ENCODE assay signal across 15 cellular contexts in the genomic region with DNA sequence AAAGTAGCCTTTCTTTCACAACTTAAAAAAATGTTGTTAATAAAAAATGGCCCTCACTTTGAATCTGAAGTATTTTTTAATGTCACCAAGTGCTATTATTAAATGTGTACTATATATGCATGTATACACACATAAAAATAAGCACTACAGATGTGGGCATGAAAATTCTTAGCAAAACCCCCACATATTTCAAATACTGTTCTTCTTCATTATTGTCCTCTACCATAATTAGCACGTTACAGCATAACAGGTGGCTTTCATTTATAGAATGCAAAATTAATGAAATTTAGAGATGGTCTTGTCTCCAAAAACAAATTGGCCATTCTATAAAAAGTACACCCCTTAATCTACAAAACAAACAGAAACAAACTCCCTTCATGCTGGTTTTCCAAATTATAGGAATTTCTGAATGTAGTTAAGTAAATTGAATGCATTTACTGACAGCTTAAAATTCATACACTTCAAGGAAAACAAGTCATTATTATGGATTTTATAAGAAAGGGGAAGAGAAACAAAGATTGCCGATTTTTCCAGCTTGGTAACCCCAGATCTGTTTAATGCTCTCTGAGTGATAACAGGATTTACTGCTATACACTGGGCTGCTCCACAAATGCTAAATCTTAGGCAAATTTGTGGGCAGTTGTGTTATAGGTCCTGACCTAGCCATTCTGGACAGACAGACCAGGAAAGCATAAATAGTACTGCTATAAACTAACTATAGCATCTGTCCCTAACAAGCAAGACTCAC.
A peak's percentile ranks its signal among the peaks of the same experiment; 100 is the strongest.
DNase-seq lines count a peak whose midpoint lies in the region; ATAC-seq, FAIRE-seq and TF ChIP-seq lines count a peak whose summit lies in the region.
"Had no signal": no experiment of that assay in that cellular context is flagged by ENCODE, and none has a peak within 500 bp of the region (broad histone marks: within the 10 kb centered on the region; RNA-seq: fewer than 3 reads in every experiment).

No MANE protein-coding gene starts in this region.

- peaks cover 79% of the 10 kb centered on the region for H3K79me2 ChIP-seq in hepatocyte

- H3K36me3 ChIP-seq in IMR-90 (ENCODE audit: control insufficient read depth, insufficient read depth, low read length) = no peaks in the 10 kb centered on the region
- no peaks in the 10 kb centered on the region for H3K36me3 ChIP-seq in hepatocyte (replicated peaks; ENCODE audit: insufficient read depth, low read depth)
- H3K36me3 ChIP-seq: esophagus squamous epithelium, thyroid gland had no signal

- H2BK120ac ChIP-seq in IMR-90 (ENCODE audit: low read depth, low read length) = peak overlapping the region; percentile 52; the same call in 1 of the 2 replicates

- no peaks in the 10 kb centered on the region for H3K9me3 ChIP-seq in A549
- no peaks in the 10 kb centered on the region for H3K9me3 ChIP-seq in IMR-90 (ENCODE audit: control insufficient read depth, insufficient read depth, low read length)
- H3K9me3 ChIP-seq in hepatocyte (ENCODE audit: low read depth) = no peaks in the 10 kb centered on the region
- H3K9me3 ChIP-seq: esophagus squamous epithelium, thyroid gland had no signal

- 86% methylated on average over 2 of the region's 2 CpGs for WGBS in A549 (ENCODE audit: missing lambda C conversion rate)
- no CpG with 5 or more reads among the region's 2 CpGs for WGBS in IMR-90 (ENCODE audit: extremely low coverage in 2 of 2, insufficient read length in 1 of 2), 2 experiments
- 68% methylated on average over 2 of the region's 2 CpGs for WGBS in hepatocyte (ENCODE audit: low lambda C conversion rate, missing lambda C conversion rate)

- H3K4me2 ChIP-seq in A549 = peak overlapping the region; percentile 92; the same call in 1 of the 3 replicates
- no peak overlapping the region for H3K4me2 ChIP-seq in IMR-90 (ENCODE audit: low read depth, low read length)
- H3K4me2 ChIP-seq in hepatocyte = no peak overlapping the region

- peaks cover 39% of the 10 kb centered on the region; the same call in 1 of the 2 replicates for H4K20me1 ChIP-seq in IMR-90 (ENCODE audit: insufficient read depth, low read length)
- H4K20me1 ChIP-seq in hepatocyte (ENCODE audit: insufficient read depth, poor library complexity, severe bottlenecking) = no peaks in the 10 kb centered on the region

- no peak for TF ChIP-seq CTCF in A549 (IDR thresholded peaks at IDR 0.05)
- no peak for TF ChIP-seq CTCF in IMR-90 (conservative IDR thresholded peaks at IDR 0.05; ENCODE audit: low read depth, low read length)
- no peak for TF ChIP-seq CTCF in WI38 (IDR thresholded peaks at IDR 0.05; ENCODE audit: low read depth, low read length)
- TF ChIP-seq CTCF in hepatocyte (IDR thresholded peaks at IDR 0.05; ENCODE audit: poor library complexity) = no peak

- H2BK20ac ChIP-seq in IMR-90 (ENCODE audit: low read depth, low read length) = no peak overlapping the region

- H3K27ac Mint-ChIP-seq in activated CD4-positive, alpha-beta memory T cell treated with anti-CD3 and anti-CD28 coated beads for 36 hours = no peak overlapping the region
- H3K27ac Mint-ChIP-seq: activated naive CD4-positive, alpha-beta T cell treated with anti-CD3 and anti-CD28 coated beads for 36 hours; IgD-negative memory B cell had no signal

- H3K4me3 Mint-ChIP-seq in activated CD4-positive, alpha-beta memory T cell treated with anti-CD3 and anti-CD28 coated beads for 36 hours = no peak overlapping the region
- H3K4me3 Mint-ChIP-seq: activated naive CD4-positive, alpha-beta T cell treated with anti-CD3 and anti-CD28 coated beads for 36 hours; IgD-negative memory B cell had no signal

- no peaks in the 10 kb centered on the region for H3K9me2 ChIP-seq in hepatocyte (replicated peaks; ENCODE audit: insufficient read depth)

- TF ChIP-seq POLR2A in A549 (IDR thresholded peaks at IDR 0.05; ENCODE audit: low read length) (no peak), IMR-90 (IDR thresholded peaks at IDR 0.05; ENCODE audit: low read depth, low read length) (no peak)

- no TSS peak for BruUV-seq in IMR-90 (replicated peaks; lab: Mats Ljungman, UMichigan)

- no peak for TF ChIP-seq RAD21 in A549 (conservative IDR thresholded peaks at IDR 0.05 in 1 of 2, IDR thresholded peaks at IDR 0.05 in 1 of 2)
- no peak for TF ChIP-seq RAD21 in IMR-90 (IDR thresholded peaks at IDR 0.05; ENCODE audit: low read length)

- POLR2A ChIA-PET in A549 (lab: Yijun Ruan, JAX) = interaction anchor here (2.8 kb wide), 1 partner anchor 71 kb away, joined by 18 read pairs; no protein-coding TSS in a partner anchor
- POLR2A ChIA-PET in IMR-90 (lab: Charles Lee; ENCODE audit: unreplicated experiment) = no interaction called here
- POLR2A ChIA-PET in activated CD4-positive, alpha-beta memory T cell treated with anti-CD3 and anti-CD28 coated beads for 36 hours (lab: Charles Lee) = no interaction called here

- peaks cover 11% of the 10 kb centered on the region for H3K9me1 ChIP-seq in IMR-90 (ENCODE audit: insufficient read depth, low read length)

- no peak overlapping the region for H4K8ac ChIP-seq in IMR-90 (ENCODE audit: low read depth in 2 of 2, low read length in 2 of 2)

- CTCF ChIA-PET in A549 (lab: Yijun Ruan, JAX) (interaction anchor here (0.8 to 3.1 kb wide), 4 partner anchors 13 to 53 kb away, joined by 3 to 14 read pairs (median 4); no protein-coding TSS in a partner anchor), IMR-90 (lab: Yijun Ruan, JAX) (no interaction called here)
- CTCF ChIA-PET in activated CD4-positive, alpha-beta memory T cell treated with anti-CD3 and anti-CD28 coated beads for 36 hours (lab: Charles Lee) = interaction anchor here (1.2 to 1.5 kb wide), 2 partner anchors 15 to 26 kb away, joined by 3 to 5 read pairs; no protein-coding TSS in a partner anchor

- no peak overlapping the region for H3K9ac ChIP-seq in IMR-90 (ENCODE audit: low read depth, low read length)

- H3K4ac ChIP-seq in IMR-90 (ENCODE audit: low read depth, low read length) = peak overlapping the region; percentile 64; the same call in 1 of the 2 replicates

- H4K5ac ChIP-seq in IMR-90 (ENCODE audit: low read depth, low read length) = no peak overlapping the region

- H3K4me3 ChIP-seq in A549 (no peak overlapping the region), IMR-90 (ENCODE audit: insufficient read depth, low read depth, low read length) (no peak overlapping the region), WI38 (ENCODE audit: low read depth, low read length) (peak overlapping the region; percentile 44), hepatocyte (no peak overlapping the region)
- H3K4me3 ChIP-seq: esophagus squamous epithelium, thyroid gland had no signal

- H2AK5ac ChIP-seq in IMR-90 (ENCODE audit: low read depth, low read length) = no peak overlapping the region

- no peak for FAIRE-seq in A549 (lab: Jason Lieb, UNC)

- no peak overlapping the region for H2AK9ac ChIP-seq in IMR-90 (replicated peaks; ENCODE audit: low read depth, low read length, poor library complexity)

- peak overlapping the region; percentile 50 for H3K14ac ChIP-seq in IMR-90 (replicated peaks; ENCODE audit: low read depth, low read length)

- peak overlapping the region; percentile 49; the same call in 1 of the 3 replicates for H2BK15ac ChIP-seq in IMR-90 (ENCODE audit: low read depth, low read length)

- in situ Hi-C loops in IMR-90 (cut with MboI; ENCODE audit: low sequenced_read_pairs) = no loop called here

- H3K4me1 ChIP-seq in A549 = peaks cover 48% of the 10 kb centered on the region
- H3K4me1 ChIP-seq in IMR-90 (ENCODE audit: control insufficient read depth, insufficient read depth, low read length) = peaks cover 14% of the 10 kb centered on the region
- H3K4me1 ChIP-seq in hepatocyte (ENCODE audit: insufficient read depth) = peaks cover 52% of the 10 kb centered on the region

- ATAC-seq in A549 (no peak), IMR-90 (ENCODE audit: low read depth) (no peak)

- H3K27me3 Mint-ChIP-seq in activated CD4-positive, alpha-beta memory T cell treated with anti-CD3 and anti-CD28 coated beads for 36 hours = no peaks in the 10 kb centered on the region

- peaks cover 27 to 68% of the 10 kb centered on the region in 2 experiments for H3K79me1 ChIP-seq in IMR-90 (ENCODE audit: low read depth in 1 of 2, low read length in 2 of 2)

- no peak overlapping the region for H3K56ac ChIP-seq in IMR-90 (ENCODE audit: extremely low read depth, insufficient read depth, low read length)

- dilution Hi-C loops in IMR-90 (cut with HindIII; ENCODE audit: low sequenced_read_pairs, unreplicated experiment) = no loop called here

- no peaks in the 10 kb centered on the region for H3K36me3 Mint-ChIP-seq in activated CD4-positive, alpha-beta memory T cell treated with anti-CD3 and anti-CD28 coated beads for 36 hours

- H3K27ac ChIP-seq in A549 (peak overlapping the region in 1 of 2 experiments; percentile 63; a peak in 1 of 6 replicates), IMR-90 (ENCODE audit: insufficient read depth, low read length) (no peak overlapping the region), hepatocyte (peak overlapping the region; percentile 68)
- H3K27ac ChIP-seq: thyroid gland had no signal

- no peaks in the 10 kb centered on the region for H3K27me3 ChIP-seq in IMR-90 (ENCODE audit: control insufficient read depth, insufficient read depth, low read length)
- no peaks in the 10 kb centered on the region for H3K27me3 ChIP-seq in hepatocyte
- H3K27me3 ChIP-seq: esophagus squamous epithelium, thyroid gland had no signal

- no peak overlapping the region for H2BK5ac ChIP-seq in IMR-90 (ENCODE audit: low read depth, low read length, poor library complexity, severe bottlenecking)

- no peak overlapping the region for H3K18ac ChIP-seq in IMR-90 (ENCODE audit: low read depth, low read length)

- 0 out of 2 replicates have a peak overlapping the region, but pooled peaks have one; percentile 45 for H4K91ac ChIP-seq in IMR-90 (ENCODE audit: insufficient read depth, low read depth, low read length)

- no peak for TF ChIP-seq EP300 in A549 (IDR thresholded peaks at IDR 0.05)

- DNase-seq in A549 (ENCODE audit: low read depth in 1 of 2, low spot score in 1 of 2) (no peak), IMR-90 (no peak), hepatocyte (ENCODE audit: low spot score) (no peak), SKM-1 (lab: John Stamatoyannopoulos, UW; ENCODE audit: unreplicated experiment) (no peak), NCI-H748 treated with DMSO at 0.1 percent for 48 hours (lab: John Stamatoyannopoulos, UW) (no peak), NCI-H2107 treated with DMSO at 0.1 percent for 48 hours (lab: John Stamatoyannopoulos, UW; ENCODE audit: unreplicated experiment) (no peak)
- DNase-seq in activated CD4-positive, alpha-beta memory T cell treated with anti-CD3 and anti-CD28 coated beads for 36 hours = no peak
- DNase-seq: activated naive CD4-positive, alpha-beta T cell treated with anti-CD3 and anti-CD28 coated beads for 36 hours; cortex of kidney; esophagus squamous epithelium; NCI-H524; SHP77; thyroid gland had no signal

- intact Hi-C loops in IMR-90 (cut with micrococcal nuclease) = loop anchor here (5.0 kb wide), 2 partner anchors 67 to 83 kb away; partner anchors contain the start of gene SPRED2
- intact Hi-C loops in activated CD4-positive, alpha-beta memory T cell treated with anti-CD3 and anti-CD28 coated beads for 36 hours (cut with micrococcal nuclease) = no loop called here

- H3K23ac ChIP-seq in IMR-90 (ENCODE audit: low read depth, low read length) = no peak overlapping the region

- H3K4me1 Mint-ChIP-seq in activated CD4-positive, alpha-beta memory T cell treated with anti-CD3 and anti-CD28 coated beads for 36 hours (ENCODE audit: low read depth) = peaks cover 25% of the 10 kb centered on the region

- no peaks in the 10 kb centered on the region for H3K9me3 Mint-ChIP-seq in activated CD4-positive, alpha-beta memory T cell treated with anti-CD3 and anti-CD28 coated beads for 36 hours
- H3K9me3 Mint-ChIP-seq: activated naive CD4-positive, alpha-beta T cell treated with anti-CD3 and anti-CD28 coated beads for 36 hours; IgD-negative memory B cell had no signal

- no peak overlapping the region for H2AFZ ChIP-seq in IMR-90 (replicated peaks; ENCODE audit: low read length, poor library complexity)
- no peak overlapping the region for H2AFZ ChIP-seq in hepatocyte
